ENCODE assay signal across 15 cellular contexts in the genomic region with DNA sequence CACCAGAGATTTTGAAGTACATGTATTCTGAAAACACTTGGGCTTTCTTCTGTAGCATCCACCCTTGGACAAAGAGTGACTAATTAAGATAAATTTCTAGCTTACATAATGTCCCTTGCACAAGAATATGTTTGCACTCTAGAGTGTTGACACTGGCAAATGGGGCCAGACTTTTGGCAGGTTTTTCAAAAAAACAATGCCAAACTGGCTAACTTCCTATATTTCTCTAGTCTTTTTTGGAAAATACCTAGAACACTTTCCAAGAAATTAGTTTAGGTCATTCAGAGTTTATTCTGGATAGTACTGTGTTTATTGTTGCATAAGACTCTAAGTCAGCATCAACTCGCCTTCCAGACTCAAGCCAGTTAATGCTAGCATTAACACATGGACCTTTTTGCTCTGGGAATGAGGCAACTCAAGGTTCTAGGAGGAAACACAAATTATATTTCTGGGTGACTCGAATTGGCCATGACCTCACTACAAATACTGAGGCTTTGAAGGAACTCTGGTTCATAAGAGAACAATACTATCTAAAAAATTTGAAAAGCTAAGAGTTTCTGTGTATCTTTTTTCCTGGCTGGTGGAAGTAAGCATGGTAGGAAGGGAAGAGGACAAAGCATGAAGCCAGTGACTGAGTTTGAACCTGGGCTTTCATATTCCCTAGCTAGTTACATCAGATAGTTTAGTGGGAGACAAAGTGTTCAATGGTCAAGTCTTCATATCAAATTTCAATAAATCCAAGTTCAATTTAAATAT.
A peak's percentile ranks its signal among the peaks of the same experiment; 100 is the strongest.
DNase-seq lines count a peak whose midpoint lies in the region; ATAC-seq and TF ChIP-seq lines count a peak whose summit lies in the region.
"Had no signal": no experiment of that assay in that cellular context is flagged by ENCODE, and none has a peak within 500 bp of the region (broad histone marks: within the 10 kb centered on the region; RNA-seq: fewer than 3 reads in every experiment).

No MANE protein-coding gene starts in this region.

- H3K9me3 Mint-ChIP-seq in activated naive CD4-positive, alpha-beta T cell treated with anti-CD3 and anti-CD28 coated beads for 36 hours: peaks cover 6% of the 10 kb centered on the region

- no peak overlapping the region for H3K9ac ChIP-seq in mammary epithelial cell (ENCODE audit: insufficient read depth, low read length)

- peak; percentile 6 for DNase-seq in M059J (ENCODE audit: low read depth)
- DNase-seq in mammary epithelial cell: peak; percentile 12
- DNase-seq in left ventricle myocardium inferior: no peak
- peak; percentile 51 for DNase-seq in skeletal muscle cell (ENCODE audit: low read depth)
- no peak for DNase-seq in HT-29 (ENCODE audit: low spot score)
- no peak for DNase-seq in posterior vena cava (ENCODE audit: low spot score)
- DNase-seq in activated naive CD4-positive, alpha-beta T cell treated with anti-CD3 and anti-CD28 coated beads for 36 hours: no peak
- DNase-seq: activated naive CD8-positive, alpha-beta T cell treated with anti-CD3 and anti-CD28 coated beads, Interleukin-2, amount 10 ng/mL, durations not matched to agents 7 days and 5 days; COR-L47; NCI-H1417 treated with DMSO at 0.1 percent for 48 hours; NCI-H526; SJCRH30 had no signal

- H3K27me3 ChIP-seq in mammary epithelial cell (ENCODE audit: insufficient read depth, low read length) (no peaks in the 10 kb centered on the region), left ventricle myocardium inferior (ENCODE audit: low read depth) (no peaks in the 10 kb centered on the region)
- H3K27me3 ChIP-seq: SJCRH30, suprapubic skin had no signal

- intact Hi-C loops in mammary epithelial cell (cut with micrococcal nuclease) (no loop called here), left ventricle myocardium inferior (cut with micrococcal nuclease) (no loop called here), posterior vena cava (cut with DNase I) (no loop called here)
- intact Hi-C loops in activated naive CD4-positive, alpha-beta T cell treated with anti-CD3 and anti-CD28 coated beads for 36 hours (cut with micrococcal nuclease): no loop called here

- no TSS peak for BruUV-seq in mammary epithelial cell (replicated peaks; lab: Mats Ljungman, UMichigan)

- H3K27ac ChIP-seq in mammary epithelial cell (ENCODE audit: insufficient read depth, low read depth, low read length): no peak overlapping the region
- peak overlapping the region; percentile 18 for H3K27ac ChIP-seq in left ventricle myocardium inferior (replicated peaks)
- H3K27ac ChIP-seq: SJCRH30, suprapubic skin, VCaP had no signal

- TF ChIP-seq POLR2A in GM18505 (IDR thresholded peaks at IDR 0.05; ENCODE audit: borderline replicate concordance, extremely low read depth, insufficient read depth, insufficient read length): no peak

- H3K4me3 Mint-ChIP-seq in activated naive CD4-positive, alpha-beta T cell treated with anti-CD3 and anti-CD28 coated beads for 36 hours: no peak overlapping the region
- H3K4me3 Mint-ChIP-seq: activated naive CD8-positive, alpha-beta T cell treated with anti-CD3 and anti-CD28 coated beads, Interleukin-2, amount 10 ng/mL, durations not matched to agents 7 days and 5 days had no signal

- no peak overlapping the region for H3K27ac Mint-ChIP-seq in activated naive CD4-positive, alpha-beta T cell treated with anti-CD3 and anti-CD28 coated beads for 36 hours
- H3K27ac Mint-ChIP-seq: activated naive CD8-positive, alpha-beta T cell treated with anti-CD3 and anti-CD28 coated beads, Interleukin-2, amount 10 ng/mL, durations not matched to agents 7 days and 5 days had no signal

- in situ Hi-C loops in mammary epithelial cell (cut with MboI; ENCODE audit: low sequenced_read_pairs in 2 of 2): no loop called here

- no peaks in the 10 kb centered on the region for H3K9me3 ChIP-seq in mammary epithelial cell (replicated peaks; ENCODE audit: insufficient read depth, low read length)
- H3K9me3 ChIP-seq in left ventricle myocardium inferior (replicated peaks): no peaks in the 10 kb centered on the region
- H3K9me3 ChIP-seq: SJCRH30, suprapubic skin had no signal

- no peaks in the 10 kb centered on the region for H3K36me3 Mint-ChIP-seq in activated naive CD4-positive, alpha-beta T cell treated with anti-CD3 and anti-CD28 coated beads for 36 hours (ENCODE audit: low read depth)

- 30% methylated on average over 2 of the region's 2 CpGs for WGBS in mammary epithelial cell (ENCODE audit: low coverage, missing lambda C conversion rate)

- no peak for ATAC-seq in GM18505 (IDR thresholded peaks at IDR 0.05; ENCODE audit: unreplicated experiment)

- TF ChIP-seq CTCF in mammary epithelial cell (conservative IDR thresholded peaks at IDR 0.05 in 1 of 2, IDR thresholded peaks at IDR 0.05 in 1 of 2; ENCODE audit: extremely low read depth in 1 of 2, insufficient read depth in 1 of 2, low read depth in 1 of 2, low read length in 2 of 2) (no peak), left ventricle myocardium inferior (IDR thresholded peaks at IDR 0.05; ENCODE audit: borderline replicate concordance) (no peak)

- CTCF ChIA-PET in mammary epithelial cell (lab: Charles Lee; ENCODE audit: low non-redundant PET): no interaction called here
- CTCF ChIA-PET in activated naive CD4-positive, alpha-beta T cell treated with anti-CD3 and anti-CD28 coated beads for 36 hours (lab: Charles Lee): no interaction called here

- no peaks in the 10 kb centered on the region for H4K20me1 ChIP-seq in mammary epithelial cell (ENCODE audit: insufficient read depth, low read length)

- H3K27me3 Mint-ChIP-seq in activated naive CD4-positive, alpha-beta T cell treated with anti-CD3 and anti-CD28 coated beads for 36 hours (ENCODE audit: low read depth): peaks cover 3% of the 10 kb centered on the region

- H3K79me2 ChIP-seq in mammary epithelial cell (ENCODE audit: insufficient read depth, low read length): no peaks in the 10 kb centered on the region

- H3K36me3 ChIP-seq in mammary epithelial cell (ENCODE audit: insufficient read depth, low read length) (no peaks in the 10 kb centered on the region), left ventricle myocardium inferior (no peaks in the 10 kb centered on the region)
- H3K36me3 ChIP-seq: SJCRH30, suprapubic skin had no signal

- dilution Hi-C loops in mammary epithelial cell (cut with HindIII; ENCODE audit: low sequenced_read_pairs): no loop called here

- H3K4me1 Mint-ChIP-seq in activated naive CD4-positive, alpha-beta T cell treated with anti-CD3 and anti-CD28 coated beads for 36 hours (ENCODE audit: low read depth): no peaks in the 10 kb centered on the region
- H3K4me1 Mint-ChIP-seq: activated naive CD8-positive, alpha-beta T cell treated with anti-CD3 and anti-CD28 coated beads, Interleukin-2, amount 10 ng/mL, durations not matched to agents 7 days and 5 days had no signal

- no peak overlapping the region for H3K4me2 ChIP-seq in mammary epithelial cell (ENCODE audit: insufficient read depth, low read depth, low read length)

- H3K4me3 ChIP-seq in mammary epithelial cell (replicated peaks in 1 of 3; ENCODE audit: insufficient read depth in 1 of 3, low read depth in 2 of 3, low read length in 3 of 3) (no peak overlapping the region), left ventricle myocardium inferior (no peak overlapping the region), skeletal muscle cell (ENCODE audit: low read depth, low read length) (no peak overlapping the region)
- H3K4me3 ChIP-seq: SJCRH30, suprapubic skin had no signal

- H3K4me1 ChIP-seq in mammary epithelial cell (ENCODE audit: insufficient read depth, low read length) (no peaks in the 10 kb centered on the region), left ventricle myocardium inferior (peaks cover 6% of the 10 kb centered on the region)
- H3K4me1 ChIP-seq: SJCRH30, suprapubic skin had no signal

- H2AFZ ChIP-seq in mammary epithelial cell (ENCODE audit: low read depth, low read length): no peak overlapping the region

Comparison
In these comparisons a context has a peak if more than half of its experiments do, and no peak if none do; other contexts are left out.
1. DNase-seq: peak in M059J (single experiment), mammary epithelial cell (single experiment) and skeletal muscle cell (single experiment); none in left ventricle myocardium inferior (single experiment), HT-29 (single experiment), posterior vena cava (single experiment) and activated naive CD4-positive, alpha-beta T cell treated with anti-CD3 and anti-CD28 coated beads for 36 hours (single experiment).